16 cellular contexts compared by ENCODE assay signal in the genomic region with DNA sequence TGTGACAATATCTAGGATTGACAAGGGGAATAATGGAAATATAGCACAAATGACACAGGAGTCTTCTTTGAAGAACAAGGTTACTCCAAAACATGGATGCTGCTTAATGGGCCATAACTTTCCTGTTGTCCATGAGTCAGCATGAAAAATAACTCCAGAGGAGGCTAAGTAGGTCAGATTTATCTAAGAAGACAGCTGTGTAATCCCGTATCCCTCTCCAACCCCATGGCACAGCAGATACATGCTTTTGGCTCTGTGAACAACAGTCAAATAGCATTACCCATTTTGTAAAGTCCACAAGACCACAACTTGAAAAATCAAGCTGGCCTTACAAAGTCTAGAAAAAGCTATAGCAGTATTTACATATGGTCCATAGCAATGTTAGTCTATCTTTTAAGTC. TPM values are rescaled to one million over a fixed set of nuclear protein-coding genes. Genes with fewer than 3 reads are reported as not detected.
A peak's percentile ranks its signal among the peaks of the same experiment; 100 is the strongest.
DNase-seq lines count a peak whose midpoint lies in the region; ATAC-seq, FAIRE-seq and TF ChIP-seq lines count a peak whose summit lies in the region.
"Had no signal": no experiment of that assay in that cellular context is flagged by ENCODE, and none has a peak within 500 bp of the region (broad histone marks: within the 10 kb centered on the region; RNA-seq: fewer than 3 reads in every experiment).

No MANE protein-coding gene starts in this region.

- TF ChIP-seq CTCF in SK-N-SH (IDR thresholded peaks at IDR 0.05) (no peak), gastroesophageal sphincter (IDR thresholded peaks at IDR 0.05) (no peak), spleen (IDR thresholded peaks at IDR 0.05 in 8 of 11, conservative IDR thresholded peaks at IDR 0.05 in 3 of 11) (no peak)

- H3K4me2 ChIP-seq in SK-N-SH = no peak overlapping the region
- H3K4me2 ChIP-seq: hepatocyte had no signal

- no peaks in the 10 kb centered on the region for H4K20me1 ChIP-seq in SK-N-SH (ENCODE audit: insufficient read depth)

- WGBS in SK-N-SH (ENCODE audit: low lambda C conversion rate) = 58% methylated on average over 1 of the region's 1 CpG
- WGBS in gastroesophageal sphincter (ENCODE audit: low coverage in 1 of 2), 2 donors = 17 to 30% methylated on average over 1 of the region's 1 CpG
- 63 to 84% (median 66%) methylated on average over 1 of the region's 1 CpG for WGBS in spleen, 5 donors

- no peak overlapping the region for H3K9ac ChIP-seq in SK-N-SH
- H3K9ac ChIP-seq: parathyroid adenoma had no signal

- POLR2A ChIA-PET in SK-N-SH (lab: Yijun Ruan, JAX) = no interaction called here

- H3F3A ChIP-seq in SK-N-SH (replicated peaks; ENCODE audit: insufficient read depth) = peaks cover 9% of the 10 kb centered on the region

- intact Hi-C loops in spleen (cut with DNase I; ENCODE audit: low total_unique reads) = loop anchor here (10.0 kb wide), 1 partner anchor 111 kb away; no protein-coding TSS in a partner anchor

- H3K27me3 ChIP-seq in SK-N-SH (ENCODE audit: insufficient read depth) (no peaks in the 10 kb centered on the region), gastroesophageal sphincter (no peaks in the 10 kb centered on the region), spleen (replicated peaks in 1 of 7) (no peaks in the 10 kb centered on the region)

- H3K79me2 ChIP-seq in SK-N-SH (ENCODE audit: insufficient read depth) = peaks cover 23% of the 10 kb centered on the region
- H3K79me2 ChIP-seq: parathyroid adenoma had no signal

- FAIRE-seq in RCC 7860 (lab: Jason Lieb, UNC) = no peak

- H2AFZ ChIP-seq in SK-N-SH (ENCODE audit: low read depth) = no peak overlapping the region
- H2AFZ ChIP-seq: hepatocyte, parathyroid adenoma had no signal

- no peak for TF ChIP-seq POLR2A in gastroesophageal sphincter (IDR thresholded peaks at IDR 0.05)
- no peak for TF ChIP-seq POLR2A in spleen (IDR thresholded peaks at IDR 0.05)

- TF ChIP-seq EP300 in SK-N-SH (IDR thresholded peaks at IDR 0.05; ENCODE audit: borderline replicate concordance in 1 of 2, low read depth in 1 of 2, low read length in 1 of 2) = no peak
- no peak for TF ChIP-seq EP300 in gastroesophageal sphincter (IDR thresholded peaks at IDR 0.05)

- no peak for TF ChIP-seq RAD21 in SK-N-SH (IDR thresholded peaks at IDR 0.05; ENCODE audit: low read length)

- H3K4me1 ChIP-seq in SK-N-SH (ENCODE audit: control insufficient read depth in 1 of 2, insufficient read depth in 2 of 2, low read depth in 1 of 2, low read length in 1 of 2) (peaks cover 26 to 30% of the 10 kb centered on the region in 2 experiments), gastroesophageal sphincter (peaks cover 4 to 38% (median 14%) of the 10 kb centered on the region in 3 donors), spleen (peaks cover 9 to 46% (median 32%) of the 10 kb centered on the region in 6 donors)

- no peak for DNase-seq in SK-N-SH
- DNase-seq in RCC 7860 (ENCODE audit: low spot score) = peak; percentile 37
- DNase-seq in spleen = no peak
- DNase-seq in foreskin melanocyte = no peak
- DNase-seq: activated CD4-positive, alpha-beta T cell treated with anti-CD3 and anti-CD28 coated beads for 48 hours; effector memory CD8-positive, alpha-beta T cell; NCI-H1436 treated with DMSO at 0.1 percent for 48 hours; stimulated activated CD4-positive, alpha-beta T cell treated with anti-CD3 and anti-CD28 coated beads, Interleukin-2, amount 100 ng/mL, for 48 hours had no signal

- H3K4me3 ChIP-seq in SK-N-SH (ENCODE audit: low read depth in 2 of 2, low read length in 1 of 2) = no peak overlapping the region
- no peak overlapping the region for H3K4me3 ChIP-seq in gastroesophageal sphincter
- no peak overlapping the region for H3K4me3 ChIP-seq in spleen
- H3K4me3 ChIP-seq: hepatocyte, lung had no signal

- ATAC-seq in SK-N-SH treated with all-trans-retinoic acid at 6 μM for 48 hours (no peak), gastroesophageal sphincter (no peak), HG03439 (IDR thresholded peaks at IDR 0.05; ENCODE audit: unreplicated experiment) (no peak), GM18868 (IDR thresholded peaks at IDR 0.05; ENCODE audit: unreplicated experiment) (no peak)
- ATAC-seq: effector memory CD8-positive, alpha-beta T cell; stimulated activated memory B cell treated with anti-CD40 and anti-IgM and Interleukin-4, amounts not matched to agents 10 μg/mL and 1 μg/mL and 100 μg/mL, for 72 hours had no signal

- CTCF ChIA-PET in SK-N-SH (lab: Yijun Ruan, JAX) = interaction anchor here (1.0 to 1.1 kb wide), 2 partner anchors 42 to 110 kb away, joined by 3 to 4 read pairs; no protein-coding TSS in a partner anchor

- H3K9me2 ChIP-seq in SK-N-SH = no peaks in the 10 kb centered on the region

- peak overlapping the region in 1 of 2 experiments; percentile 34; a peak in 1 of 4 replicates for H3K27ac ChIP-seq in SK-N-SH (ENCODE audit: low read depth in 2 of 2, low read length in 1 of 2)
- H3K27ac ChIP-seq in gastroesophageal sphincter = peak overlapping the region in 3 of 4 donors; percentile 61 to 92 (median 86)
- peak overlapping the region in 7 of 8 donors; percentile 30 to 98 (median 94) for H3K27ac ChIP-seq in spleen
- H3K27ac ChIP-seq: hepatocyte, parathyroid adenoma had no signal

- H3K36me3 ChIP-seq in SK-N-SH (replicated peaks in 1 of 2; ENCODE audit: control insufficient read depth in 1 of 2, insufficient read depth in 2 of 2, low read length in 1 of 2) = no peaks in the 10 kb centered on the region
- no peaks in the 10 kb centered on the region for H3K36me3 ChIP-seq in gastroesophageal sphincter
- no peaks in the 10 kb centered on the region for H3K36me3 ChIP-seq in spleen

- H3K9me3 ChIP-seq in SK-N-SH (no peaks in the 10 kb centered on the region), gastroesophageal sphincter (no peaks in the 10 kb centered on the region), spleen (no peaks in the 10 kb centered on the region)

TF ChIP-seq in SK-N-SH, 30 proteins besides CTCF, POLR2A, EP300 and RAD21 (continues in another document):
- no peak for TF ChIP-seq MEF2A (IDR thresholded peaks at IDR 0.05; ENCODE audit: borderline replicate concordance, low read depth)
- TF ChIP-seq FOSL2 (IDR thresholded peaks at IDR 0.05; ENCODE audit: borderline replicate concordance, low read depth) = peak; percentile 21; the same call in 1 of the 2 replicates
- no peak for TF ChIP-seq GATA2 (CRISPR knock-in tag; IDR thresholded peaks at IDR 0.05)
- 0 out of 2 replicates have a peak, but pooled peaks have one; percentile 5 for TF ChIP-seq JUND (IDR thresholded peaks at IDR 0.05)
- TF ChIP-seq PBX3 (IDR thresholded peaks at IDR 0.05) = peak; percentile 54
- no peak for TF ChIP-seq FOXJ3 (CRISPR knock-in tag; IDR thresholded peaks at IDR 0.05)
- no peak for TF ChIP-seq RFX5 (IDR thresholded peaks at IDR 0.05; ENCODE audit: low read length)

TF ChIP-seq in SK-N-SH treated with all-trans-retinoic acid at 6 μM for 48 hours, 23 proteins besides CTCF, POLR2A, EP300 and RAD21:
- no peak for TF ChIP-seq OSR1 (CRISPR knock-in tag; IDR thresholded peaks at IDR 0.05)
- no peak for TF ChIP-seq SNAI2 (CRISPR knock-in tag; IDR thresholded peaks at IDR 0.05)
- no peak for TF ChIP-seq ESRRG (CRISPR knock-in tag; IDR thresholded peaks at IDR 0.05)
- TF ChIP-seq ZNF565 (CRISPR knock-in tag; conservative IDR thresholded peaks at IDR 0.05; ENCODE audit: low read depth) = no peak
- no peak for TF ChIP-seq TOX (CRISPR knock-in tag; IDR thresholded peaks at IDR 0.05; ENCODE audit: borderline replicate concordance)
- no peak for TF ChIP-seq CREB5 (CRISPR knock-in tag; IDR thresholded peaks at IDR 0.05; ENCODE audit: low read depth)
- TF ChIP-seq BACH2 (CRISPR knock-in tag; IDR thresholded peaks at IDR 0.05; ENCODE audit: borderline replicate concordance) = no peak
- TF ChIP-seq, protein P1, sequence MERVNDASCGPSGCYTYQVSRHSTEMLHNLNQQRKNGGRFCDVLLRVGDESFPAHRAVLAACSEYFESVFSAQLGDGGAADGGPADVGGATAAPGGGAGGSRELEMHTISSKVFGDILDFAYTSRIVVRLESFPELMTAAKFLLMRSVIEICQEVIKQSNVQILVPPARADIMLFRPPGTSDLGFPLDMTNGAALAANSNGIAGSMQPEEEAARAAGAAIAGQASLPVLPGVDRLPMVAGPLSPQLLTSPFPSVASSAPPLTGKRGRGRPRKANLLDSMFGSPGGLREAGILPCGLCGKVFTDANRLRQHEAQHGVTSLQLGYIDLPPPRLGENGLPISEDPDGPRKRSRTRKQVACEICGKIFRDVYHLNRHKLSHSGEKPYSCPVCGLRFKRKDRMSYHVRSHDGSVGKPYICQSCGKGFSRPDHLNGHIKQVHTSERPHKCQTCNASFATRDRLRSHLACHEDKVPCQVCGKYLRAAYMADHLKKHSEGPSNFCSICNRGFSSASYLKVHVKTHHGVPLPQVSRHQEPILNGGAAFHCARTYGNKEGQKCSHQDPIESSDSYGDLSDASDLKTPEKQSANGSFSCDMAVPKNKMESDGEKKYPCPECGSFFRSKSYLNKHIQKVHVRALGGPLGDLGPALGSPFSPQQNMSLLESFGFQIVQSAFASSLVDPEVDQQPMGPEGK (CRISPR knock-in tag; IDR thresholded peaks at IDR 0.05; ENCODE audit: borderline replicate concordance) = no peak
TF ChIP-seq in SK-N-SH treated with all-trans-retinoic acid at 6 μM for 48 hours: peak in this region for 0.

RNA-seq across cellular contexts. Expression of gene TMEM131L, which starts 2.1 kb away (rescaled TPM):
- polyA plus RNA-seq in SK-N-SH (2012; rRNA removed) (6.2 and 6.8 TPM in 2 replicates), spleen (10 to 100 TPM; 20.9 to 23.1 (median 21.5) TPM)
- polyA plus RNA-seq in SK-N-SH (2012; cell fraction: cytosol; rRNA removed) = 4.6 and 4.9 TPM in 2 replicates
- polyA plus RNA-seq in SK-N-SH (2012; cell fraction: nucleus; rRNA removed) = 15.8 and 17.0 TPM in 2 replicates
- total RNA-seq in gastroesophageal sphincter (10 to 100 TPM; 14.2 to 24.0 (median 18.4) TPM), spleen (100 to 1,000 TPM in 1 of 7 donors, 10 to 100 TPM in 6; 73.5 to 105 (median 83.1) TPM)
